Comparison of ENCODE assay signal across 1 cellular context in genomic region chr7:29569648-29570047, GRCh38.
TF ChIP-seq lines count a peak whose summit lies in the region.

No MANE protein-coding gene starts in this region.

TF ChIP-seq in H1, 55 proteins besides CTCF, POLR2A, EP300 and RAD21:
- TF ChIP-seq YY1 (IDR thresholded peaks at IDR 0.05; ENCODE audit: low read depth, low read length) (no peak), JUND (IDR thresholded peaks at IDR 0.05; ENCODE audit: low read length) (peak; percentile 27; the same call in 1 of the 2 replicates), ZNF274 (IDR thresholded peaks at IDR 0.05; ENCODE audit: borderline replicate concordance, extremely low read depth, low read length) (no peak), CHD7 (IDR thresholded peaks at IDR 0.05; ENCODE audit: insufficient replicate concordance, low read length) (no peak), BCL11A (IDR thresholded peaks at IDR 0.05; ENCODE audit: low read depth in 2 of 2, low read length in 2 of 2) (no peak)
